In genomic region chr19:45358213-45358792, GRCh38 we compare ENCODE assay signal across 28 cellular contexts. TPM values are rescaled to one million over a fixed set of nuclear protein-coding genes. Genes with fewer than 3 reads are reported as not detected.
"Had no signal": no experiment of that assay in that cellular context is flagged by ENCODE, and none has a peak within 500 bp of the region (broad histone marks: within the 10 kb centered on the region; RNA-seq: fewer than 3 reads in every experiment).

No MANE protein-coding gene starts in this region.

- H3K27ac ChIP-seq: cardiac muscle cell, left ventricle myocardium inferior, parathyroid adenoma, tibial nerve, uterus, WERI-Rb-1 had no signal

- H3K4me3 ChIP-seq: cardiac muscle cell, left ventricle myocardium inferior, tibial nerve, uterus had no signal

- H3K36me3 Mint-ChIP-seq: natural killer cell had no signal

- H2AFZ ChIP-seq: parathyroid adenoma had no signal

- H3K9ac ChIP-seq: parathyroid adenoma had no signal

- H3K9me3 Mint-ChIP-seq: activated CD4-positive, alpha-beta T cell treated with anti-CD3 and anti-CD28 coated beads, Interleukin-2, amount 10 ng/mL, durations not matched to agents 7 days and 5 days; activated CD8-positive, alpha-beta T cell treated with anti-CD3 and anti-CD28 coated beads for 36 hours; activated naive CD8-positive, alpha-beta T cell treated with anti-CD3 and anti-CD28 coated beads for 36 hours; natural killer cell; stimulated activated naive CD8-positive, alpha-beta T cell treated with anti-CD3 and anti-CD28 coated beads, Interleukin-15, amount 100 ng/mL, for 72 hours had no signal

- H3K4me3 Mint-ChIP-seq: activated CD4-positive, alpha-beta T cell treated with anti-CD3 and anti-CD28 coated beads, Interleukin-2, amount 10 ng/mL, durations not matched to agents 7 days and 5 days; activated CD8-positive, alpha-beta memory T cell treated with anti-CD3 and anti-CD28 coated beads, Interleukin-2, amount 10 ng/mL, durations not matched to agents 7 days and 5 days; activated CD8-positive, alpha-beta T cell treated with anti-CD3 and anti-CD28 coated beads for 36 hours; activated naive CD8-positive, alpha-beta T cell treated with anti-CD3 and anti-CD28 coated beads for 36 hours; natural killer cell; stimulated activated naive CD8-positive, alpha-beta T cell treated with anti-CD3 and anti-CD28 coated beads, Interleukin-15, amount 100 ng/mL, for 72 hours had no signal

- H3K27ac Mint-ChIP-seq: activated CD4-positive, alpha-beta T cell treated with anti-CD3 and anti-CD28 coated beads, Interleukin-2, amount 10 ng/mL, durations not matched to agents 7 days and 5 days; activated CD8-positive, alpha-beta memory T cell treated with anti-CD3 and anti-CD28 coated beads, Interleukin-2, amount 10 ng/mL, durations not matched to agents 7 days and 5 days; activated CD8-positive, alpha-beta T cell treated with anti-CD3 and anti-CD28 coated beads for 36 hours; activated naive CD8-positive, alpha-beta T cell treated with anti-CD3 and anti-CD28 coated beads for 36 hours; natural killer cell had no signal

- H3K36me3 ChIP-seq: uterus had no signal

- H3K9me3 ChIP-seq: left ventricle myocardium inferior, tibial nerve, uterus had no signal

- DNase-seq: activated CD4-positive, alpha-beta T cell treated with anti-CD3 and anti-CD28 coated beads, Interleukin-2, amount 10 ng/mL, durations not matched to agents 7 days and 5 days; activated CD4-positive, CD25-positive, alpha-beta regulatory T cell treated with anti-CD3 and anti-CD28 coated beads, Interleukin-2, amount 50 U/mL, for 72 hours; activated CD8-positive, alpha-beta memory T cell treated with anti-CD3 and anti-CD28 coated beads, Interleukin-2, amount 10 ng/mL, durations not matched to agents 7 days and 5 days; activated CD8-positive, alpha-beta T cell treated with anti-CD3 and anti-CD28 coated beads for 36 hours; activated gamma-delta T cell; activated naive CD8-positive, alpha-beta T cell treated with anti-CD3 and anti-CD28 coated beads for 36 hours; activated T-cell treated with anti-CD3 and anti-CD28 coated beads for 4 hours; amygdala; erythroblast; foreskin fibroblast; left ventricle myocardium inferior; natural killer cell; right cardiac atrium; stimulated activated CD4-positive, alpha-beta T cell treated with anti-CD3 and anti-CD28 coated beads, Interleukin-12 subunit alpha, Interleukin-12 subunit beta, amount 100 ng/mL, for 4 hours; stimulated activated naive CD8-positive, alpha-beta T cell treated with anti-CD3 and anti-CD28 coated beads, Interleukin-15, amount 100 ng/mL, for 72 hours; T-helper 1 cell; uterus; WERI-Rb-1 had no signal

- H3K79me2 ChIP-seq: parathyroid adenoma had no signal

- H3K27me3 Mint-ChIP-seq: activated CD4-positive, alpha-beta T cell treated with anti-CD3 and anti-CD28 coated beads, Interleukin-2, amount 10 ng/mL, durations not matched to agents 7 days and 5 days; activated CD8-positive, alpha-beta memory T cell treated with anti-CD3 and anti-CD28 coated beads, Interleukin-2, amount 10 ng/mL, durations not matched to agents 7 days and 5 days; activated CD8-positive, alpha-beta T cell treated with anti-CD3 and anti-CD28 coated beads for 36 hours; activated naive CD8-positive, alpha-beta T cell treated with anti-CD3 and anti-CD28 coated beads for 36 hours; stimulated activated naive CD8-positive, alpha-beta T cell treated with anti-CD3 and anti-CD28 coated beads, Interleukin-15, amount 100 ng/mL, for 72 hours had no signal

- FAIRE-seq: endometrium, TTC549 had no signal

- H3K4me1 Mint-ChIP-seq: activated naive CD8-positive, alpha-beta T cell treated with anti-CD3 and anti-CD28 coated beads for 36 hours; stimulated activated naive CD8-positive, alpha-beta T cell treated with anti-CD3 and anti-CD28 coated beads, Interleukin-15, amount 100 ng/mL, for 72 hours had no signal

- H3K4me1 ChIP-seq: left ventricle myocardium inferior, parathyroid adenoma, tibial nerve, uterus had no signal

- H3K27me3 ChIP-seq: cardiac muscle cell, tibial nerve, uterus had no signal

- ATAC-seq: activated CD8-positive, alpha-beta memory T cell treated with anti-CD3 and anti-CD28 coated beads, Interleukin-2, amount 10 ng/mL, durations not matched to agents 7 days and 5 days; activated CD8-positive, alpha-beta T cell treated with anti-CD3 and anti-CD28 coated beads for 36 hours; natural killer cell; right cardiac atrium had no signal

RNA-seq across cellular contexts. Expression of gene KLC3, which starts 17.8 kb away (rescaled TPM):
- total RNA-seq: activated CD4-positive, alpha-beta T cell treated with anti-CD3 and anti-CD28 coated beads, Interleukin-2, amount 10 ng/mL, durations not matched to agents 7 days and 5 days; activated CD8-positive, alpha-beta memory T cell treated with anti-CD3 and anti-CD28 coated beads, Interleukin-2, amount 10 ng/mL, durations not matched to agents 7 days and 5 days; activated CD8-positive, alpha-beta T cell treated with anti-CD3 and anti-CD28 coated beads for 36 hours; activated naive CD8-positive, alpha-beta T cell treated with anti-CD3 and anti-CD28 coated beads for 36 hours; glomerular endothelial cell; left ventricle myocardium inferior; natural killer cell; right cardiac atrium; tibial nerve had no signal

RNA-seq across cellular contexts. Expression of gene CKM, which starts 35.6 kb away (rescaled TPM):
- total RNA-seq: activated CD4-positive, alpha-beta T cell treated with anti-CD3 and anti-CD28 coated beads, Interleukin-2, amount 10 ng/mL, durations not matched to agents 7 days and 5 days; activated CD8-positive, alpha-beta memory T cell treated with anti-CD3 and anti-CD28 coated beads, Interleukin-2, amount 10 ng/mL, durations not matched to agents 7 days and 5 days; activated CD8-positive, alpha-beta T cell treated with anti-CD3 and anti-CD28 coated beads for 36 hours; activated naive CD8-positive, alpha-beta T cell treated with anti-CD3 and anti-CD28 coated beads for 36 hours; chondrocyte; fibroblast of lung; glomerular endothelial cell; natural killer cell; pulmonary artery endothelial cell had no signal

RNA-seq across cellular contexts. Expression of gene PPP1R13L, which starts 46.6 kb away (rescaled TPM):
- total RNA-seq: skeletal muscle tissue had no signal
